8 cellular contexts compared by ENCODE assay signal in genomic region chr6:3118353-3119039, GRCh38. TPM values are rescaled to one million over a fixed set of nuclear protein-coding genes. Genes with fewer than 3 reads are reported as not detected.
DNase-seq lines count a peak whose midpoint lies in the region; ATAC-seq and TF ChIP-seq lines count a peak whose summit lies in the region.

BPHL (plus strand) TSS chr6:3118711; CDS start chr6:3118741, 30 bp downstream.

- peaks cover 31% of the 10 kb centered on the region for H3K4me1 ChIP-seq in BLaER1

- H3K27me3 ChIP-seq in BLaER1: no peaks in the 10 kb centered on the region

- H4K20me1 ChIP-seq in BLaER1: no peaks in the 10 kb centered on the region

- H3K9ac ChIP-seq in BLaER1: peak within 1 kb of the TSS; percentile 85

- intact Hi-C loops in activated CD4-positive, alpha-beta T cell treated with anti-CD3 and anti-CD28 coated beads, Interleukin-2, amount 10 ng/mL, durations not matched to agents 24 days and 14 days (cut with micrococcal nuclease): loop anchor here (1.0 to 5.0 kb wide), 6 partner anchors 39 to 904 kb away; partner anchors contain the start of genes NQO2, PSMG4 and TUBB2A
- intact Hi-C loops in left colon (cut with DNase I, micrococcal nuclease): no loop called here

- DNase-seq in NCI-H524 treated with DMSO at 0.1 percent for 48 hours (lab: John Stamatoyannopoulos, UW) (peak; percentile 74), coronary artery (ENCODE audit: low spot score) (peak; percentile 97), left colon (peak; percentile 97 to 100)
- peak; percentile 100 for DNase-seq in activated CD4-positive, alpha-beta T cell treated with anti-CD3 and anti-CD28 coated beads, Interleukin-2, amount 10 ng/mL, durations not matched to agents 24 days and 14 days
- peak; percentile 100 for DNase-seq in stimulated activated CD4-positive, alpha-beta T cell treated with anti-CD3 and anti-CD28 coated beads, Interleukin-1b, Interleukin-23, amount 100 ng/mL, for 4 hours (ENCODE audit: low read depth in 2 of 2)

- peak; percentile 95 for ATAC-seq in GM19324 (IDR thresholded peaks at IDR 0.05; ENCODE audit: low FRiP score, unreplicated experiment)
- peak; percentile 93 for ATAC-seq in HG03460 (IDR thresholded peaks at IDR 0.05; ENCODE audit: unreplicated experiment)
- ATAC-seq in left colon: peak; percentile 93

- peak within 1 kb of the TSS; percentile 90 for H3K4me2 ChIP-seq in BLaER1

- TF ChIP-seq CTCF in coronary artery (IDR thresholded peaks at IDR 0.05): no peak

- H3K27ac ChIP-seq in BLaER1 (peak within 1 kb of the TSS; percentile 82), coronary artery (peak within 1 kb of the TSS; percentile 87 to 95)

- H3K36me3 ChIP-seq in BLaER1: peaks cover 19% of the 10 kb centered on the region

- H3K36me3 Mint-ChIP-seq in activated CD4-positive, alpha-beta T cell treated with anti-CD3 and anti-CD28 coated beads, Interleukin-2, amount 10 ng/mL, durations not matched to agents 24 days and 14 days (ENCODE audit: low read depth): peaks cover 12% of the 10 kb centered on the region

- no peaks in the 10 kb centered on the region for H3K9me3 Mint-ChIP-seq in activated CD4-positive, alpha-beta T cell treated with anti-CD3 and anti-CD28 coated beads, Interleukin-2, amount 10 ng/mL, durations not matched to agents 24 days and 14 days

- H3K27me3 Mint-ChIP-seq in activated CD4-positive, alpha-beta T cell treated with anti-CD3 and anti-CD28 coated beads, Interleukin-2, amount 10 ng/mL, durations not matched to agents 24 days and 14 days: peaks cover 3% of the 10 kb centered on the region

- peak within 1 kb of the TSS; percentile 89 for H3K4me3 Mint-ChIP-seq in activated CD4-positive, alpha-beta T cell treated with anti-CD3 and anti-CD28 coated beads, Interleukin-2, amount 10 ng/mL, durations not matched to agents 24 days and 14 days

- H3K4me3 ChIP-seq in BLaER1 (peak within 1 kb of the TSS; percentile 90), coronary artery (peak within 1 kb of the TSS; percentile 92)

- H3K9me3 ChIP-seq in BLaER1: no peaks in the 10 kb centered on the region

- H3K27ac Mint-ChIP-seq in activated CD4-positive, alpha-beta T cell treated with anti-CD3 and anti-CD28 coated beads, Interleukin-2, amount 10 ng/mL, durations not matched to agents 24 days and 14 days: peak within 1 kb of the TSS; percentile 91

- peaks cover 14% of the 10 kb centered on the region for H3K4me1 Mint-ChIP-seq in activated CD4-positive, alpha-beta T cell treated with anti-CD3 and anti-CD28 coated beads, Interleukin-2, amount 10 ng/mL, durations not matched to agents 24 days and 14 days

RNA-seq across cellular contexts. Expression of gene BPHL, which starts in this region (rescaled TPM):
- total RNA-seq in activated CD4-positive, alpha-beta T cell treated with anti-CD3 and anti-CD28 coated beads, Interleukin-2, amount 10 ng/mL, durations not matched to agents 24 days and 14 days: 6.8 and 7.7 TPM in 2 replicates
- total RNA-seq in left colon: 10 to 100 TPM; 25.5 to 27.6 TPM

Comparison
In these comparisons a context has a peak if more than half of its experiments do, and no peak if none do; other contexts are left out.
1. Peak in every context shown above with its lines: DNase-seq, ATAC-seq, H3K4me3 ChIP-seq and H3K27ac ChIP-seq.